8 cellular contexts compared by ENCODE assay signal in the genomic region with DNA sequence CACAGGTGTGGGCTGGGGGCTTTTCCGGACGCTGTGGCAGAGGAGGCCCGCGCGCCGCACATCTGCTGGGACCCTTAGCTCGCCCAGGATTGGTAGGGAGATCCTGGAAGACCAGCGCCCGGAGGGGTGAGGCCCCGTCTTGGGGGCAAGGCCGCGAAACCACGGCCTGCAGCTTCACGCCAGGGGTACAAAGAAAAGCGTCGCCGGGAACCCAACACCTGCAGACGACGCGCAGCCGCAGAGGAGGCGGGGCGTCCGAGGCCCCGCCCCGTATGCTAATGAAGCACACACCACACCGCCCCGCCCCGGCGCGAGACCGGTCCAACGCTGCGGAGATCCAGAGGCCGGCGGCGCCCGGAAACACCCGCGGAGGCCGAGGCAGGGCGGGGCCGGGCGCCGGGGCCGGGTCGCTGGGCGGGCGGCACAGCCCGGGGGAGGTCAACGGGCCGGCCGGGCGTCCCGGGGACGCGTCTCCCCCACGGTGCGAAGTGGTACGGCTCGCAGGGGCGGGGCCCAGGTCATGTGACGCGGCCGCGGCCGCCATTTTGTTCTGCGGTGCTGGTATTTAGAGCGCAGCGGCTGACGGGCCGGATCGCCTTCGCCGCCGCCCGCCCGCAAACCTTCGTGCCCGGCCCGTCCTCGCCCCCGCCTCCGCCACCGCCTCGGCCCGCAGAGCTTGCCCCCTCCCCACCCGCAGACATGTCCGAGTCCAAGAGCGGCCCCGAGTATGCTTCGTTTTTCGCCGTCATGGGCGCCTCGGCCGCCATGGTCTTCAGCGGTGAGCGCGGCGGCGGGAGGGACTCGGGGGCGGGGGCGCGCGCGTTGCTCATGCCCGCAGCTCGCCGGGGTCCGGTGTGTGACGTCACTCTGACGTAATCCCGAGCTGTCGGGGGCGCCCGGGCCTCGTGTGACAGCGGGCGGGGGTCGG. TPM values are rescaled to one million over a fixed set of nuclear protein-coding genes. Genes with fewer than 3 reads are reported as not detected.
DNase-seq lines count a peak whose midpoint lies in the region; ATAC-seq, FAIRE-seq and TF ChIP-seq lines count a peak whose summit lies in the region.

Gene ATP6V0C, plus strand, starts transcription at position 548 of the 928 bp plus-strand sequence. Its CDS starts 152 bp downstream, at position 700.

- peak; percentile 80 for TF ChIP-seq POLR2A in GM12891 (IDR thresholded peaks at IDR 0.05; ENCODE audit: low read depth, low read length)
- TF ChIP-seq POLR2A in transverse colon (IDR thresholded peaks at IDR 0.05), result peak; percentile 93

- H3K4me3 ChIP-seq in adipocyte (ENCODE audit: low read length) (peak within 1 kb of the TSS; percentile 86), transverse colon (peak within 1 kb of the TSS; percentile 85 to 99 (median 88))

- H3K4me1 ChIP-seq in adipocyte (ENCODE audit: control insufficient read depth, insufficient read depth, low read length), result peaks cover 46% of the 10 kb centered on the region
- peaks cover 32 to 53% (median 43%) of the 10 kb centered on the region in 4 donors for H3K4me1 ChIP-seq in transverse colon

- ATAC-seq in HG02763 (IDR thresholded peaks at IDR 0.05; ENCODE audit: unreplicated experiment), result peak; percentile 67

- peak; percentile 100 for FAIRE-seq in GM12891 (lab: Jason Lieb, UNC)

- no peaks in the 10 kb centered on the region for H3K9me3 ChIP-seq in adipocyte (ENCODE audit: control insufficient read depth, low read length)
- no peaks in the 10 kb centered on the region for H3K9me3 ChIP-seq in transverse colon

- DNase-seq in GM12891 (ENCODE audit: insufficient read length, low spot score), result peak; percentile 93
- peak; percentile 66 for DNase-seq in NCI-H1417 treated with DMSO at 0.1 percent for 48 hours (lab: John Stamatoyannopoulos, UW)
- peak; percentile 85 for DNase-seq in T follicular helper cell (ENCODE audit: low read depth)
- peak; percentile 95 for DNase-seq in adipocyte (ENCODE audit: low read depth)
- peak; percentile 95 for DNase-seq in cardiac septum (ENCODE audit: low spot score)
- peak; percentile 79 to 99 (median 90) for DNase-seq in posterior cingulate gyrus
- DNase-seq in transverse colon, result peak; percentile 96

- peak within 1 kb of the TSS; percentile 93 for H3K9ac ChIP-seq in adipocyte (ENCODE audit: low read length)

- no peaks in the 10 kb centered on the region for H3K36me3 ChIP-seq in adipocyte (ENCODE audit: control insufficient read depth, insufficient read depth, low read length, severe bottlenecking)
- H3K36me3 ChIP-seq in transverse colon, result no peaks in the 10 kb centered on the region

- intact Hi-C loops in cardiac septum (cut with DNase I), result loop anchor here (10.0 kb wide), 1 partner anchor 249 kb away; the partner anchor contains the start of gene RNPS1
- intact Hi-C loops in posterior cingulate gyrus (cut with DNase I), result no loop called here
- intact Hi-C loops in transverse colon (cut with DNase I; ENCODE audit: low total_unique reads), result no loop called here

- no peak for TF ChIP-seq CTCF in transverse colon (IDR thresholded peaks at IDR 0.05)

- H3K27me3 ChIP-seq in adipocyte (replicated peaks; ENCODE audit: control insufficient read depth, insufficient read depth, low read length) (no peaks in the 10 kb centered on the region), transverse colon (no peaks in the 10 kb centered on the region)

- no peak for TF ChIP-seq EP300 in transverse colon (IDR thresholded peaks at IDR 0.05; ENCODE audit: low read depth)

- in situ Hi-C loops in transverse colon (cut with MboI; ENCODE audit: low pct_ligation_motif_present in 1 of 4, low pct_unique_long_range_greater_than_20kb in 1 of 4, low sequenced_read_pairs in 3 of 4), result no loop called here

- 7% methylated on average over 43 of the region's 122 CpGs; no CpG with 5 or more reads in 1 of the 2 donors for WGBS in transverse colon (ENCODE audit: low coverage in 1 of 2), 2 donors

- peak within 1 kb of the TSS; percentile 96 to 99 (median 98) for H3K27ac ChIP-seq in transverse colon

TF ChIP-seq in GM12891, 5 proteins besides CTCF, POLR2A, EP300 and RAD21:
- TF ChIP-seq PAX5 (IDR thresholded peaks at IDR 0.05; ENCODE audit: insufficient read depth, low read length, severe bottlenecking) (no peak), SPI1 (IDR thresholded peaks at IDR 0.05; ENCODE audit: low read depth, low read length) (no peak), TAF1 (IDR thresholded peaks at IDR 0.05; ENCODE audit: low read depth, low read length) (peak; percentile 71), POLR2AphosphoS5 (IDR thresholded peaks at IDR 0.05; ENCODE audit: low read depth, low read length) (peak; percentile 87), POU2F2 (IDR thresholded peaks at IDR 0.05; ENCODE audit: low read depth, low read length) (peak; percentile 79; the same call in 1 of the 2 replicates)

RNA-seq across cellular contexts. Expression of gene ATP6V0C, which starts in this region (rescaled TPM):
- polyA plus RNA-seq in GM12891 (2012; ENCODE audit: low read depth, missing spikeins), result 103 TPM
- total RNA-seq in cardiac septum, result 137 TPM
- 100 to 1,000 TPM; 101 to 237 (median 135) TPM for total RNA-seq in transverse colon

Comparison
In these comparisons a context has a peak if more than half of its experiments do, and no peak if none do; other contexts are left out.
1. Peak in every context shown above with its lines: DNase-seq, ATAC-seq, H3K4me3 ChIP-seq and H3K27ac ChIP-seq.